ENCODE assay signal across 8 cellular contexts in genomic region chr19:48644839-48645651, GRCh38. TPM values are rescaled to one million over a fixed set of nuclear protein-coding genes. Genes with fewer than 3 reads are reported as not detected.
DNase-seq lines count a peak whose midpoint lies in the region; ATAC-seq and TF ChIP-seq lines count a peak whose summit lies in the region.

No MANE protein-coding gene starts in this region.

- H3K9me3 Mint-ChIP-seq in natural killer cell = no peaks in the 10 kb centered on the region
- no peaks in the 10 kb centered on the region for H3K9me3 Mint-ChIP-seq in stimulated activated naive CD8-positive, alpha-beta T cell treated with anti-CD3 and anti-CD28 coated beads, Interleukin-15, Interleukin-2, amounts not matched to agents 100 ng/mL and 50 ng/mL, for 24 hours

- peak; percentile 73 for DNase-seq in DMS79 (lab: John Stamatoyannopoulos, UW)
- DNase-seq in Jurkat, Clone E6-1 (ENCODE audit: low read depth, low spot score) = peak; percentile 80
- no peak for DNase-seq in Panc1 (ENCODE audit: low read depth, low spot score)
- DNase-seq in activated T-helper 1 cell treated with Interleukin-2 at 50 U/mL for 16 hours (ENCODE audit: low read depth) = peak; percentile 53
- peak; percentile 66 to 73 for DNase-seq in fibroblast of lung (ENCODE audit: low read depth in 2 of 2)
- peak; percentile 61 for DNase-seq in natural killer cell

- H3K9me3 ChIP-seq in Panc1 (ENCODE audit: control insufficient read depth, insufficient read depth, low read depth, low read length) (no peaks in the 10 kb centered on the region), fibroblast of lung (ENCODE audit: control insufficient read depth, insufficient read depth, low read depth, low read length) (no peaks in the 10 kb centered on the region)

- H3K4me1 ChIP-seq in Panc1 (ENCODE audit: control insufficient read depth, insufficient read depth, low read length) (peaks cover 2% of the 10 kb centered on the region; the same call in 1 of the 2 replicates), fibroblast of lung (ENCODE audit: control insufficient read depth, extremely low read depth, insufficient read depth, low read length) (peaks cover 3% of the 10 kb centered on the region)

- H3K79me2 ChIP-seq in fibroblast of lung (ENCODE audit: control insufficient read depth, insufficient read depth, low read length) = no peaks in the 10 kb centered on the region

- H3K27me3 ChIP-seq in Panc1 (ENCODE audit: control insufficient read depth, insufficient read depth, low read length) (no peaks in the 10 kb centered on the region), fibroblast of lung (ENCODE audit: control insufficient read depth, insufficient read depth, low read length) (no peaks in the 10 kb centered on the region)

- intact Hi-C loops in Panc1 (cut with micrococcal nuclease; ENCODE audit: unreplicated experiment) = no loop called here
- intact Hi-C loops in natural killer cell (cut with micrococcal nuclease) = loop anchor here (5.0 to 10.0 kb wide), 2 partner anchors 92 to 320 kb away; partner anchors contain the start of gene FTL

- H3K4me3 ChIP-seq in Jurkat, Clone E6-1 (ENCODE audit: low read length) = peak overlapping the region; percentile 58
- peak overlapping the region; percentile 53 to 69 for H3K4me3 ChIP-seq in Panc1 (ENCODE audit: low read depth in 2 of 2, low read length in 2 of 2)
- H3K4me3 ChIP-seq in fibroblast of lung (replicated peaks in 1 of 4; ENCODE audit: control extremely low read depth in 1 of 4, insufficient read depth in 1 of 4, low read depth in 3 of 4, low read length in 4 of 4) = peak overlapping the region in 2 of 4 experiments; percentile 20 to 63

- TF ChIP-seq CTCF in Panc1 (IDR thresholded peaks at IDR 0.05) (no peak), fibroblast of lung (conservative IDR thresholded peaks at IDR 0.05 in 1 of 2, IDR thresholded peaks at IDR 0.05 in 1 of 2; ENCODE audit: low read depth in 1 of 2, low read length in 2 of 2) (no peak), natural killer cell (IDR thresholded peaks at IDR 0.05) (no peak)

- H3K36me3 Mint-ChIP-seq in natural killer cell = no peaks in the 10 kb centered on the region
- no peaks in the 10 kb centered on the region for H3K36me3 Mint-ChIP-seq in stimulated activated naive CD8-positive, alpha-beta T cell treated with anti-CD3 and anti-CD28 coated beads, Interleukin-15, Interleukin-2, amounts not matched to agents 100 ng/mL and 50 ng/mL, for 24 hours (ENCODE audit: low read depth)

- ATAC-seq in Panc1 (peak; percentile 85), natural killer cell (peak; percentile 66 to 84 (median 71)), HG02981 (IDR thresholded peaks at IDR 0.05; ENCODE audit: unreplicated experiment) (no peak)

- CTCF ChIA-PET in Panc1 (lab: Charles Lee) = interaction anchor here (0.5 to 1.0 kb wide), 3 partner anchors 140 to 368 kb away, joined by 4 to 5 read pairs (median 5); no protein-coding TSS in a partner anchor

- H3K27ac ChIP-seq in Panc1 (ENCODE audit: low read length) (peak overlapping the region; percentile 31; the same call in 1 of the 2 replicates), fibroblast of lung (ENCODE audit: insufficient read depth, low read length) (no peak overlapping the region)

- H4K20me1 ChIP-seq in fibroblast of lung (ENCODE audit: control insufficient read depth, extremely low read depth, insufficient read depth, low read length) = no peaks in the 10 kb centered on the region

- in situ Hi-C loops in Panc1 (cut with HindIII; ENCODE audit: low pct_unique_long_range_greater_than_20kb, low sequenced_read_pairs) = no loop called here

- no peak overlapping the region for H2AFZ ChIP-seq in fibroblast of lung (ENCODE audit: low read length)

- H3K4me2 ChIP-seq in fibroblast of lung (ENCODE audit: extremely low read depth, insufficient read depth, low read length) = peak overlapping the region; percentile 72

- peaks cover 22 to 37% of the 10 kb centered on the region in 2 donors for H3K4me1 Mint-ChIP-seq in natural killer cell
- peaks cover 42% of the 10 kb centered on the region for H3K4me1 Mint-ChIP-seq in stimulated activated naive CD8-positive, alpha-beta T cell treated with anti-CD3 and anti-CD28 coated beads, Interleukin-15, Interleukin-2, amounts not matched to agents 100 ng/mL and 50 ng/mL, for 24 hours (ENCODE audit: low read depth)

- H3K27ac Mint-ChIP-seq in natural killer cell = peak overlapping the region; percentile 89 to 95
- H3K27ac Mint-ChIP-seq in stimulated activated naive CD8-positive, alpha-beta T cell treated with anti-CD3 and anti-CD28 coated beads, Interleukin-15, Interleukin-2, amounts not matched to agents 100 ng/mL and 50 ng/mL, for 24 hours = peak overlapping the region; percentile 88

- BruUV-seq in Panc1 (replicated peaks; lab: Mats Ljungman, UMichigan) = no TSS peak

- H3K27me3 Mint-ChIP-seq in natural killer cell (ENCODE audit: low read depth in 2 of 2) = peaks cover 0 to 3% of the 10 kb centered on the region in 2 donors
- H3K27me3 Mint-ChIP-seq in stimulated activated naive CD8-positive, alpha-beta T cell treated with anti-CD3 and anti-CD28 coated beads, Interleukin-15, Interleukin-2, amounts not matched to agents 100 ng/mL and 50 ng/mL, for 24 hours = no peaks in the 10 kb centered on the region

- peak overlapping the region; percentile 92 for H3K4me3 Mint-ChIP-seq in natural killer cell
- H3K4me3 Mint-ChIP-seq in stimulated activated naive CD8-positive, alpha-beta T cell treated with anti-CD3 and anti-CD28 coated beads, Interleukin-15, Interleukin-2, amounts not matched to agents 100 ng/mL and 50 ng/mL, for 24 hours = peak overlapping the region; percentile 84

- no peak overlapping the region for H3K9ac ChIP-seq in fibroblast of lung (ENCODE audit: insufficient read depth, low read length)

- no peaks in the 10 kb centered on the region for H3K36me3 ChIP-seq in Panc1 (ENCODE audit: control insufficient read depth, insufficient read depth, low read length)
- H3K36me3 ChIP-seq in fibroblast of lung (ENCODE audit: control insufficient read depth, insufficient read depth, low read length) = no peaks in the 10 kb centered on the region

- POLR2A ChIA-PET in Panc1 (lab: Charles Lee) = interaction anchor here (0.5 to 1.1 kb wide), 3 partner anchors 21 to 89 kb away, joined by 3 to 6 read pairs (median 4); no protein-coding TSS in a partner anchor

RNA-seq across cellular contexts. Expression of gene CA11, which starts 0.9 kb away (rescaled TPM):
- 21.9 TPM for polyA plus RNA-seq in Jurkat, Clone E6-1 (2012; ENCODE audit: insufficient read depth, insufficient read length)
- 12.6 TPM for total RNA-seq in Panc1 (2021; ENCODE audit: unreplicated experiment)
- 18.7 TPM for polyA plus RNA-seq in Panc1 (2012; ENCODE audit: insufficient read length)
- total RNA-seq in fibroblast of lung = 2.3 and 4.1 TPM in 2 replicates
- polyA plus RNA-seq in fibroblast of lung = 1.5 and 1.7 TPM in 2 replicates
- polyA plus RNA-seq in fibroblast of lung (2012) = 10.1 and 11.4 TPM in 2 replicates
- polyA minus RNA-seq in fibroblast of lung (ENCODE audit: low replicate concordance) = 1.7 TPM in 1 of 2 replicates, not detected in the other
- total RNA-seq in natural killer cell = 10 to 100 TPM in 2 of 3 donors, 1 to 10 TPM in 1; 9.2 to 11.9 (median 11.0) TPM

RNA-seq across cellular contexts. Expression of gene DBP, which starts 7.9 kb away (rescaled TPM):
- 23.6 TPM for polyA plus RNA-seq in Jurkat, Clone E6-1 (2012; ENCODE audit: insufficient read depth, insufficient read length)
- total RNA-seq in Panc1 (2021; ENCODE audit: unreplicated experiment) (7.4 TPM), fibroblast of lung (17.2 and 23.6 TPM in 2 replicates), natural killer cell (10 to 100 TPM; 16.4 to 31.2 (median 24.3) TPM)
- polyA plus RNA-seq in Panc1 (2012; ENCODE audit: insufficient read length) = 10.4 TPM
- polyA plus RNA-seq in fibroblast of lung = 3.2 and 4.8 TPM in 2 replicates
- 6.0 and 11.1 TPM in 2 replicates for polyA plus RNA-seq in fibroblast of lung (2012)
- 1.6 and 6.7 TPM in 2 replicates for polyA minus RNA-seq in fibroblast of lung (ENCODE audit: low replicate concordance)

RNA-seq across cellular contexts. Expression of gene SPHK2, which starts 25.7 kb away (rescaled TPM):
- 21.6 TPM for polyA plus RNA-seq in Jurkat, Clone E6-1 (2012; ENCODE audit: insufficient read depth, insufficient read length)
- total RNA-seq in Panc1 (2021; ENCODE audit: unreplicated experiment) (19.5 TPM), fibroblast of lung (5.1 and 9.6 TPM in 2 replicates), natural killer cell (10 to 100 TPM; 18.6 to 28.3 (median 23.2) TPM)
- 20.0 TPM for polyA plus RNA-seq in Panc1 (2012; ENCODE audit: insufficient read length)
- 3.4 and 5.7 TPM in 2 replicates for polyA plus RNA-seq in fibroblast of lung
- polyA plus RNA-seq in fibroblast of lung (2012) = 6.5 and 13.9 TPM in 2 replicates
- polyA minus RNA-seq in fibroblast of lung (ENCODE audit: low replicate concordance) = 4.5 and 6.4 TPM in 2 replicates

RNA-seq across cellular contexts. Expression of gene RPL18, which starts 26.1 kb away (rescaled TPM):
- polyA plus RNA-seq in Jurkat, Clone E6-1 (2012; ENCODE audit: insufficient read depth, insufficient read length) = 2,707 TPM
- total RNA-seq in Panc1 (2021; ENCODE audit: unreplicated experiment) = 670 TPM
- polyA plus RNA-seq in Panc1 (2012; ENCODE audit: insufficient read length) = 1,127 TPM
- 2,017 and 2,054 TPM in 2 replicates for total RNA-seq in fibroblast of lung
- 1,166 and 1,578 TPM in 2 replicates for polyA plus RNA-seq in fibroblast of lung
- 2,372 and 2,688 TPM in 2 replicates for polyA plus RNA-seq in fibroblast of lung (2012)
- polyA minus RNA-seq in fibroblast of lung (ENCODE audit: low replicate concordance) = 1,142 and 1,357 TPM in 2 replicates
- 1,000 to 10,000 TPM in 2 of 3 donors, 100 to 1,000 TPM in 1; 900 to 1,086 (median 1,066) TPM for total RNA-seq in natural killer cell

RNA-seq across cellular contexts. Expression of gene NTN5, which starts 27.8 kb away (rescaled TPM):
- polyA plus RNA-seq in Jurkat, Clone E6-1 (2012; ENCODE audit: insufficient read depth, insufficient read length) = not detected
- 0.23 TPM for total RNA-seq in Panc1 (2021; ENCODE audit: unreplicated experiment)
- 0.42 TPM for polyA plus RNA-seq in Panc1 (2012; ENCODE audit: insufficient read length)
- under 0.01 and 0.51 TPM in 2 replicates for total RNA-seq in fibroblast of lung
- polyA plus RNA-seq in fibroblast of lung = 0.03 and 0.10 TPM in 2 replicates
- polyA plus RNA-seq in fibroblast of lung (2012) = 0.08 and 0.14 TPM in 2 replicates
- polyA minus RNA-seq in fibroblast of lung (ENCODE audit: low replicate concordance) = not detected in 2 replicates
- 1 to 10 TPM; 1.3 to 3.4 (median 2.1) TPM for total RNA-seq in natural killer cell
